In genomic region chr19:18428837-18429674, GRCh38 we compare ENCODE assay signal across 9 cellular contexts. TPM values are rescaled to one million over a fixed set of nuclear protein-coding genes. Genes with fewer than 3 reads are reported as not detected.
A peak's percentile ranks its signal among the peaks of the same experiment; 100 is the strongest.
DNase-seq lines count a peak whose midpoint lies in the region; ATAC-seq and TF ChIP-seq lines count a peak whose summit lies in the region.
"Had no signal": no experiment of that assay in that cellular context is flagged by ENCODE, and none has a peak within 500 bp of the region (broad histone marks: within the 10 kb centered on the region; RNA-seq: fewer than 3 reads in every experiment).

No MANE protein-coding gene starts in this region.

- peaks cover 46% of the 10 kb centered on the region for H3K36me3 ChIP-seq in KOPT-K1 (ENCODE audit: insufficient read depth, low read length)
- H3K36me3 ChIP-seq in iPS DF 6.9 (ENCODE audit: control insufficient read depth, insufficient read depth, low read length), result no peaks in the 10 kb centered on the region; the same call in 1 of the 2 replicates

- DNase-seq in CD14-positive monocyte (ENCODE audit: low spot score), result peak; percentile 84
- DNase-seq in T-helper 22 cell (ENCODE audit: low read depth), result peak; percentile 83
- DNase-seq in astrocyte of the cerebellum (ENCODE audit: low read depth), result peak; percentile 66
- DNase-seq in iPS DF 6.9 (ENCODE audit: low read depth, low spot score), result no peak
- no peak for DNase-seq in ACHN

- H3K27me3 ChIP-seq in iPS DF 6.9 (ENCODE audit: control insufficient read depth, insufficient read depth, low read length), result no peaks in the 10 kb centered on the region

- H3K4me1 ChIP-seq in iPS DF 6.9 (ENCODE audit: control insufficient read depth, insufficient read depth, low read length), result peaks cover 14% of the 10 kb centered on the region

- ATAC-seq in GM21360 (IDR thresholded peaks at IDR 0.05; ENCODE audit: unreplicated experiment), result peak; percentile 54
- ATAC-seq: HCT116 had no signal

- H3K4me3 ChIP-seq in astrocyte of the cerebellum (ENCODE audit: low read depth, low read length) (peak overlapping the region; percentile 34), iPS DF 6.9 (ENCODE audit: low read length) (peak overlapping the region; percentile 59; the same call in 1 of the 2 replicates), skin epidermis (peak overlapping the region; percentile 20 to 37 (median 29))

- peak overlapping the region in 5 of 7 donors; percentile 54 to 72 (median 56) for H3K27ac Mint-ChIP-seq in CD14-positive monocyte

- H3K9me3 Mint-ChIP-seq in CD14-positive monocyte, result no peaks in the 10 kb centered on the region

- WGBS in iPS DF 6.9 (ENCODE audit: insufficient coverage, insufficient read length), result no CpG with 5 or more reads among the region's 76 CpGs

- H3K27ac ChIP-seq in KOPT-K1 (ENCODE audit: low read depth, low read length, poor library complexity, severe bottlenecking) (peak overlapping the region; percentile 55), iPS DF 6.9 (ENCODE audit: low read length) (no peak overlapping the region), skin epidermis (peak overlapping the region in 19 of 21 experiments; percentile 0 to 87 (median 68))

- H3K4me1 Mint-ChIP-seq in CD14-positive monocyte, result peaks cover 21% of the 10 kb centered on the region

- intact Hi-C loops in CD14-positive monocyte (cut with micrococcal nuclease), result no loop called here

- in situ Hi-C loops in astrocyte of the cerebellum (cut with HindIII; ENCODE audit: low sequenced_read_pairs) (no loop called here), ACHN (cut with HindIII; ENCODE audit: low pct_ligation_motif_present, low pct_unique_long_range_greater_than_20kb, low sequenced_read_pairs) (no loop called here)

- H3K9me3 ChIP-seq in KOPT-K1 (ENCODE audit: insufficient read depth, low read length, poor library complexity, severe bottlenecking), result no peaks in the 10 kb centered on the region
- no peaks in the 10 kb centered on the region for H3K9me3 ChIP-seq in iPS DF 6.9 (ENCODE audit: control insufficient read depth, insufficient read depth, low read length)

- peaks cover 7 to 20% (median 9%) of the 10 kb centered on the region in 3 donors for H3K27me3 Mint-ChIP-seq in CD14-positive monocyte (ENCODE audit: low read depth in 3 of 3)

- peaks cover 1 to 19% of the 10 kb centered on the region in 2 donors for H3K36me3 Mint-ChIP-seq in CD14-positive monocyte

- TF ChIP-seq CTCF in CD14-positive monocyte (IDR thresholded peaks at IDR 0.05), result no peak
- TF ChIP-seq CTCF in astrocyte of the cerebellum (IDR thresholded peaks at IDR 0.05; ENCODE audit: low read depth, low read length, missing control alignments), result no peak

- H3K4me3 Mint-ChIP-seq in CD14-positive monocyte, result peak overlapping the region; percentile 35 to 45

RNA-seq across cellular contexts. Expression of gene ISYNA1, which starts 8.9 kb away (rescaled TPM):
- not detected for polyA plus RNA-seq in CD14-positive monocyte

RNA-seq across cellular contexts. Expression of gene SSBP4, which starts 9.9 kb away (rescaled TPM):
- polyA plus RNA-seq in CD14-positive monocyte, result 10 to 100 TPM; 38.5 to 48.3 TPM

RNA-seq across cellular contexts. Expression of gene LRRC25, which starts 31.6 kb away (rescaled TPM):
- polyA plus RNA-seq in CD14-positive monocyte, result 100 to 1,000 TPM; 416 to 581 TPM

RNA-seq across cellular contexts. Expression of gene GDF15, which starts 43.1 kb away (rescaled TPM):
- not detected for polyA plus RNA-seq in CD14-positive monocyte

Comparison
In these comparisons a context has a peak if more than half of its experiments do, and no peak if none do; other contexts are left out.
1. DNase-seq: peak in CD14-positive monocyte (single experiment), T-helper 22 cell (single experiment) and astrocyte of the cerebellum (single experiment); none in iPS DF 6.9 (single experiment) and ACHN (single experiment).
2. Peak in every context shown above with its lines, with median percentiles within 50 percentile points of each other: H3K4me3 ChIP-seq.